1 cellular context compared by ENCODE assay signal in the genomic region with DNA sequence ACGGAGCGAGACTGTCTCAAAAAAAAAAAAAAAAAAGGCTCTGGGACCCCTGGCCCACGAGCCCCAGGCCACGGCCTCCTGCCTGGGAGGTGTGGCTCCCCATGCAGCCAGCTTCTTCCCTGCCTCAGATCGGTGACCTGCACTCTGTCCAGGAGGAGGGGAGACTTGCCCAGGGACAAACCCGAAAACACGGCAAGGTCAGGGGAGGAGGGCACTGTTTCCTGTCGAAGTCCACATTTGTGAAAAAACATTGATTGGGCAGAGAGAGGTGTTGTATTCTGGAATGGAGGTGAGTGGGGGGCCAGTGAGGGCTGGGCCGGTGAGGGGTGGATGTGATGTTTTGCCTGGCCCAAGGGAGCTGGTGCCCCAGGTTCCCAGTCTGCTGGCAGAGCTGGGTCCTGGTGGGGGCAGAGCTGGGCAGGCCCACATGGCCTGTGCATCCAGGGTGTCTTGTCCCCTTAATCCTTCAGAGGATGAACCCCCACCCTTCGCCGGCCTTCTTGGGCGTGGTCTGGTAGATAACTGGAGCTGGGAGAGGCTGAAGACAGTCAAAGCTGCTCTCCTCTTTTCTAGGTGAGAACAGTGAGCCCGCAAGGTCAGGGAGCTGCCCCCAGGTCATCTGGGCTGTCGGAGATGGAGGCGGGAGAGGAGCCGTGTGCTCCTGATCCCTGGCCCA.
TF ChIP-seq lines count a peak whose summit lies in the region.

No MANE protein-coding gene starts in this region.

TF ChIP-seq in HepG2, 621 proteins besides CTCF, POLR2A, EP300 and RAD21 (continued from another document and continues in another):
- TF ChIP-seq, protein P1, sequence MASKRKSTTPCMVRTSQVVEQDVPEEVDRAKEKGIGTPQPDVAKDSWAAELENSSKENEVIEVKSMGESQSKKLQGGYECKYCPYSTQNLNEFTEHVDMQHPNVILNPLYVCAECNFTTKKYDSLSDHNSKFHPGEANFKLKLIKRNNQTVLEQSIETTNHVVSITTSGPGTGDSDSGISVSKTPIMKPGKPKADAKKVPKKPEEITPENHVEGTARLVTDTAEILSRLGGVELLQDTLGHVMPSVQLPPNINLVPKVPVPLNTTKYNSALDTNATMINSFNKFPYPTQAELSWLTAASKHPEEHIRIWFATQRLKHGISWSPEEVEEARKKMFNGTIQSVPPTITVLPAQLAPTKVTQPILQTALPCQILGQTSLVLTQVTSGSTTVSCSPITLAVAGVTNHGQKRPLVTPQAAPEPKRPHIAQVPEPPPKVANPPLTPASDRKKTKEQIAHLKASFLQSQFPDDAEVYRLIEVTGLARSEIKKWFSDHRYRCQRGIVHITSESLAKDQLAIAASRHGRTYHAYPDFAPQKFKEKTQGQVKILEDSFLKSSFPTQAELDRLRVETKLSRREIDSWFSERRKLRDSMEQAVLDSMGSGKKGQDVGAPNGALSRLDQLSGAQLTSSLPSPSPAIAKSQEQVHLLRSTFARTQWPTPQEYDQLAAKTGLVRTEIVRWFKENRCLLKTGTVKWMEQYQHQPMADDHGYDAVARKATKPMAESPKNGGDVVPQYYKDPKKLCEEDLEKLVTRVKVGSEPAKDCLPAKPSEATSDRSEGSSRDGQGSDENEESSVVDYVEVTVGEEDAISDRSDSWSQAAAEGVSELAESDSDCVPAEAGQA (IDR thresholded peaks at IDR 0.05; ENCODE audit: low read depth): no peak
- TF ChIP-seq, protein P1 (CRISPR knock-in tag; IDR thresholded peaks at IDR 0.05; ENCODE audit: borderline replicate concordance): 0 out of 2 replicates have a peak, but pooled peaks have one; percentile 29
- TF ChIP-seq, protein P2, sequence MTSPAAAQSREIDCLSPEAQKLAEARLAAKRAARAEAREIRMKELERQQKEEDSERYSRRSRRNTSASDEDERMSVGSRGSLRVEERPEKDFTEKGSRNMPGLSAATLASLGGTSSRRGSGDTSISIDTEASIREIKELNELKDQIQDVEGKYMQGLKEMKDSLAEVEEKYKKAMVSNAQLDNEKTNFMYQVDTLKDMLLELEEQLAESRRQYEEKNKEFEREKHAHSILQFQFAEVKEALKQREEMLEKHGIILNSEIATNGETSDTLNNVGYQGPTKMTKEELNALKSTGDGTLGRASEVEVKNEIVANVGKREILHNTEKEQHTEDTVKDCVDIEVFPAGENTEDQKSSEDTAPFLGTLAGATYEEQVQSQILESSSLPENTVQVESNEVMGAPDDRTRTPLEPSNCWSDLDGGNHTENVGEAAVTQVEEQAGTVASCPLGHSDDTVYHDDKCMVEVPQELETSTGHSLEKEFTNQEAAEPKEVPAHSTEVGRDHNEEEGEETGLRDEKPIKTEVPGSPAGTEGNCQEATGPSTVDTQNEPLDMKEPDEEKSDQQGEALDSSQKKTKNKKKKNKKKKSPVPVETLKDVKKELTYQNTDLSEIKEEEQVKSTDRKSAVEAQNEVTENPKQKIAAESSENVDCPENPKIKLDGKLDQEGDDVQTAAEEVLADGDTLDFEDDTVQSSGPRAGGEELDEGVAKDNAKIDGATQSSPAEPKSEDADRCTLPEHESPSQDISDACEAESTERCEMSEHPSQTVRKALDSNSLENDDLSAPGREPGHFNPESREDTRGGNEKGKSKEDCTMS (CRISPR knock-in tag; conservative IDR thresholded peaks at IDR 0.05): no peak
- TF ChIP-seq NONO (IDR thresholded peaks at IDR 0.05) (no peak), NONO (CRISPR knock-in tag; conservative IDR thresholded peaks at IDR 0.05) (no peak; the same call in 1 of the 2 replicates), ZNF430 (CRISPR knock-in tag; IDR thresholded peaks at IDR 0.05) (no peak), RBAK (CRISPR knock-in tag; IDR thresholded peaks at IDR 0.05) (no peak), ZNF781 (CRISPR knock-in tag; IDR thresholded peaks at IDR 0.05; ENCODE audit: borderline replicate concordance, not compliant biosample characterization) (no peak), ISL2 (CRISPR knock-in tag; IDR thresholded peaks at IDR 0.05) (no peak), NCOA2 (CRISPR knock-in tag; IDR thresholded peaks at IDR 0.05) (no peak), RFXANK (CRISPR knock-in tag; IDR thresholded peaks at IDR 0.05) (no peak), TCF7L2 (IDR thresholded peaks at IDR 0.05; ENCODE audit: low read depth, low read length) (no peak), CEBPB (IDR thresholded peaks at IDR 0.05; ENCODE audit: borderline replicate concordance, low read depth, low read length) (no peak), ZC3H4 (CRISPR knock-in tag; IDR thresholded peaks at IDR 0.05; ENCODE audit: borderline replicate concordance) (no peak), HDAC1 (CRISPR knock-in tag; IDR thresholded peaks at IDR 0.05) (no peak), ZSCAN12 (CRISPR knock-in tag; IDR thresholded peaks at IDR 0.05) (no peak), SRY (CRISPR knock-in tag; IDR thresholded peaks at IDR 0.05) (no peak), ZNF788 (CRISPR knock-in tag; IDR thresholded peaks at IDR 0.05; ENCODE audit: borderline replicate concordance) (peak; percentile 16; the same call in 1 of the 2 replicates), ZBTB38 (CRISPR knock-in tag; IDR thresholded peaks at IDR 0.05) (no peak), SRSF1 (optimal IDR thresholded peaks at IDR 0.05; ENCODE audit: low read depth, low read length) (no peak), DNMT1 (CRISPR knock-in tag; IDR thresholded peaks at IDR 0.05) (no peak), THYN1 (CRISPR knock-in tag; IDR thresholded peaks at IDR 0.05; ENCODE audit: borderline replicate concordance, low read depth) (no peak), TBP (CRISPR knock-in tag; IDR thresholded peaks at IDR 0.05) (no peak), ZNF678 (CRISPR knock-in tag; IDR thresholded peaks at IDR 0.05) (no peak), ZMYM3 (CRISPR knock-in tag; IDR thresholded peaks at IDR 0.05) (no peak), PLRG1 (conservative IDR thresholded peaks at IDR 0.05) (no peak), MAF1 (CRISPR knock-in tag; IDR thresholded peaks at IDR 0.05; ENCODE audit: borderline replicate concordance) (no peak; the same call in 1 of the 2 replicates), FOSL1 (CRISPR knock-in tag; IDR thresholded peaks at IDR 0.05; ENCODE audit: borderline replicate concordance) (no peak), ZNF543 (CRISPR knock-in tag; IDR thresholded peaks at IDR 0.05) (no peak), ARNT2 (CRISPR knock-in tag; IDR thresholded peaks at IDR 0.05; ENCODE audit: low read depth) (no peak), NPAS2 (CRISPR knock-in tag; IDR thresholded peaks at IDR 0.05; ENCODE audit: borderline replicate concordance) (no peak), ONECUT2 (CRISPR knock-in tag; IDR thresholded peaks at IDR 0.05) (peak; percentile 58; the same call in 1 of the 2 replicates), ZNF75D (CRISPR knock-in tag; IDR thresholded peaks at IDR 0.05; ENCODE audit: borderline replicate concordance) (no peak), HDAC6 (IDR thresholded peaks at IDR 0.05; ENCODE audit: low read depth, low read length) (no peak), MBNL3 (CRISPR knock-in tag; conservative IDR thresholded peaks at IDR 0.05) (no peak), RARA (CRISPR knock-in tag; IDR thresholded peaks at IDR 0.05) (0 out of 2 replicates have a peak, but pooled peaks have one; percentile 36), ZNF354B (CRISPR knock-in tag; IDR thresholded peaks at IDR 0.05) (no peak; the same call in 1 of the 2 replicates), ZNF510 (CRISPR knock-in tag; IDR thresholded peaks at IDR 0.05; ENCODE audit: low read depth) (no peak)
- TF ChIP-seq, protein P3, sequence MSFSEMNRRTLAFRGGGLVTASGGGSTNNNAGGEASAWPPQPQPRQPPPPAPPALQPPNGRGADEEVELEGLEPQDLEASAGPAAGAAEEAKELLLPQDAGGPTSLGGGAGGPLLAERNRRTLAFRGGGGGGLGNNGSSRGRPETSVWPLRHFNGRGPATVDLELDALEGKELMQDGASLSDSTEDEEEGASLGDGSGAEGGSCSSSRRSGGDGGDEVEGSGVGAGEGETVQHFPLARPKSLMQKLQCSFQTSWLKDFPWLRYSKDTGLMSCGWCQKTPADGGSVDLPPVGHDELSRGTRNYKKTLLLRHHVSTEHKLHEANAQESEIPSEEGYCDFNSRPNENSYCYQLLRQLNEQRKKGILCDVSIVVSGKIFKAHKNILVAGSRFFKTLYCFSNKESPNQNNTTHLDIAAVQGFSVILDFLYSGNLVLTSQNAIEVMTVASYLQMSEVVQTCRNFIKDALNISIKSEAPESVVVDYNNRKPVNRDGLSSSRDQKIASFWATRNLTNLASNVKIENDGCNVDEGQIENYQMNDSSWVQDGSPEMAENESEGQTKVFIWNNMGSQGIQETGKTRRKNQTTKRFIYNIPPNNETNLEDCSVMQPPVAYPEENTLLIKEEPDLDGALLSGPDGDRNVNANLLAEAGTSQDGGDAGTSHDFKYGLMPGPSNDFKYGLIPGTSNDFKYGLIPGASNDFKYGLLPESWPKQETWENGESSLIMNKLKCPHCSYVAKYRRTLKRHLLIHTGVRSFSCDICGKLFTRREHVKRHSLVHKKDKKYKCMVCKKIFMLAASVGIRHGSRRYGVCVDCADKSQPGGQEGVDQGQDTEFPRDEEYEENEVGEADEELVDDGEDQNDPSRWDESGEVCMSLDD (CRISPR knock-in tag; IDR thresholded peaks at IDR 0.05; ENCODE audit: borderline replicate concordance): 0 out of 2 replicates have a peak, but pooled peaks have one; percentile 19
- TF ChIP-seq, protein P4, sequence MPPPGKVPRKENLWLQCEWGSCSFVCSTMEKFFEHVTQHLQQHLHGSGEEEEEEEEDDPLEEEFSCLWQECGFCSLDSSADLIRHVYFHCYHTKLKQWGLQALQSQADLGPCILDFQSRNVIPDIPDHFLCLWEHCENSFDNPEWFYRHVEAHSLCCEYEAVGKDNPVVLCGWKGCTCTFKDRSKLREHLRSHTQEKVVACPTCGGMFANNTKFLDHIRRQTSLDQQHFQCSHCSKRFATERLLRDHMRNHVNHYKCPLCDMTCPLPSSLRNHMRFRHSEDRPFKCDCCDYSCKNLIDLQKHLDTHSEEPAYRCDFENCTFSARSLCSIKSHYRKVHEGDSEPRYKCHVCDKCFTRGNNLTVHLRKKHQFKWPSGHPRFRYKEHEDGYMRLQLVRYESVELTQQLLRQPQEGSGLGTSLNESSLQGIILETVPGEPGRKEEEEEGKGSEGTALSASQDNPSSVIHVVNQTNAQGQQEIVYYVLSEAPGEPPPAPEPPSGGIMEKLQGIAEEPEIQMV (CRISPR knock-in tag; IDR thresholded peaks at IDR 0.05; ENCODE audit: low read depth): no peak
- TF ChIP-seq, protein P5, sequence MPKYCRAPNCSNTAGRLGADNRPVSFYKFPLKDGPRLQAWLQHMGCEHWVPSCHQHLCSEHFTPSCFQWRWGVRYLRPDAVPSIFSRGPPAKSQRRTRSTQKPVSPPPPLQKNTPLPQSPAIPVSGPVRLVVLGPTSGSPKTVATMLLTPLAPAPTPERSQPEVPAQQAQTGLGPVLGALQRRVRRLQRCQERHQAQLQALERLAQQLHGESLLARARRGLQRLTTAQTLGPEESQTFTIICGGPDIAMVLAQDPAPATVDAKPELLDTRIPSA (CRISPR knock-in tag; IDR thresholded peaks at IDR 0.05; ENCODE audit: borderline replicate concordance): no peak
- TF ChIP-seq, protein P6, sequence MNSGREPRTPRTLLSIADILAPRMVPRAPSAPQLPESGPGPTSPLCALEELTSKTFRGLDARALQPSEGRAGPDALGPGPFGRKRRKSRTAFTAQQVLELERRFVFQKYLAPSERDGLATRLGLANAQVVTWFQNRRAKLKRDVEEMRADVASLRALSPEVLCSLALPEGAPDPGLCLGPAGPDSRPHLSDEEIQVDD (CRISPR knock-in tag; IDR thresholded peaks at IDR 0.05; ENCODE audit: borderline replicate concordance): no peak
- TF ChIP-seq, protein P7, sequence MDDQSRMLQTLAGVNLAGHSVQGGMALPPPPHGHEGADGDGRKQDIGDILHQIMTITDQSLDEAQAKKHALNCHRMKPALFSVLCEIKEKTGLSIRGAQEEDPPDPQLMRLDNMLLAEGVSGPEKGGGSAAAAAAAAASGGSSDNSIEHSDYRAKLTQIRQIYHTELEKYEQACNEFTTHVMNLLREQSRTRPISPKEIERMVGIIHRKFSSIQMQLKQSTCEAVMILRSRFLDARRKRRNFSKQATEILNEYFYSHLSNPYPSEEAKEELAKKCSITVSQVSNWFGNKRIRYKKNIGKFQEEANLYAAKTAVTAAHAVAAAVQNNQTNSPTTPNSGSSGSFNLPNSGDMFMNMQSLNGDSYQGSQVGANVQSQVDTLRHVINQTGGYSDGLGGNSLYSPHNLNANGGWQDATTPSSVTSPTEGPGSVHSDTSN (CRISPR knock-in tag; IDR thresholded peaks at IDR 0.05; ENCODE audit: borderline replicate concordance): no peak
- TF ChIP-seq, protein P8, sequence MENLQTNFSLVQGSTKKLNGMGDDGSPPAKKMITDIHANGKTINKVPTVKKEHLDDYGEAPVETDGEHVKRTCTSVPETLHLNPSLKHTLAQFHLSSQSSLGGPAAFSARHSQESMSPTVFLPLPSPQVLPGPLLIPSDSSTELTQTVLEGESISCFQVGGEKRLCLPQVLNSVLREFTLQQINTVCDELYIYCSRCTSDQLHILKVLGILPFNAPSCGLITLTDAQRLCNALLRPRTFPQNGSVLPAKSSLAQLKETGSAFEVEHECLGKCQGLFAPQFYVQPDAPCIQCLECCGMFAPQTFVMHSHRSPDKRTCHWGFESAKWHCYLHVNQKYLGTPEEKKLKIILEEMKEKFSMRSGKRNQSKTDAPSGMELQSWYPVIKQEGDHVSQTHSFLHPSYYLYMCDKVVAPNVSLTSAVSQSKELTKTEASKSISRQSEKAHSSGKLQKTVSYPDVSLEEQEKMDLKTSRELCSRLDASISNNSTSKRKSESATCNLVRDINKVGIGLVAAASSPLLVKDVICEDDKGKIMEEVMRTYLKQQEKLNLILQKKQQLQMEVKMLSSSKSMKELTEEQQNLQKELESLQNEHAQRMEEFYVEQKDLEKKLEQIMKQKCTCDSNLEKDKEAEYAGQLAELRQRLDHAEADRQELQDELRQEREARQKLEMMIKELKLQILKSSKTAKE (CRISPR knock-in tag; IDR thresholded peaks at IDR 0.05; ENCODE audit: borderline replicate concordance): no peak
- TF ChIP-seq, protein P9, sequence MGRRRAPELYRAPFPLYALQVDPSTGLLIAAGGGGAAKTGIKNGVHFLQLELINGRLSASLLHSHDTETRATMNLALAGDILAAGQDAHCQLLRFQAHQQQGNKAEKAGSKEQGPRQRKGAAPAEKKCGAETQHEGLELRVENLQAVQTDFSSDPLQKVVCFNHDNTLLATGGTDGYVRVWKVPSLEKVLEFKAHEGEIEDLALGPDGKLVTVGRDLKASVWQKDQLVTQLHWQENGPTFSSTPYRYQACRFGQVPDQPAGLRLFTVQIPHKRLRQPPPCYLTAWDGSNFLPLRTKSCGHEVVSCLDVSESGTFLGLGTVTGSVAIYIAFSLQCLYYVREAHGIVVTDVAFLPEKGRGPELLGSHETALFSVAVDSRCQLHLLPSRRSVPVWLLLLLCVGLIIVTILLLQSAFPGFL (CRISPR knock-in tag; IDR thresholded peaks at IDR 0.05): no peak
